In the genomic region with DNA sequence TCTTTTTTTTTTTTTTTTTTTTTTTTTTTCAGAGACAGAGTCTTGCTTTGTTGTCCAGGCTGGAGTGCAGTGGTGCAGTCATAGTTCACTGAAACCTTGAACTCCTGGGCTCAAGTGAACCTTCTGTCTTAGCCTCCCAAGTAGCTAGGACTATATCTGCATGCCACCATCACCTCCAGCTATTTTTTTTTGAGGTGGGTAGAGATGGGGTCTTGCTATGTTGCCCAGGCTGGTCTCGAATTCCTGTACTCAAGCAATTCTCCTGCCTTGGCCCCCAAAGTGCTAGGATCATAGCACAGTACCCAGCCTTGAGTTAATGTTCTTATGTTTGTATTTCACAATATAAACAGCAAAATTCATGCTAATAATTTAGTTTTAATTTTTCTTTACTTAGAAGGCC, we compare ENCODE assay signal across 8 cellular contexts.
"Had no signal": no experiment of that assay in that cellular context is flagged by ENCODE, and none has a peak within 500 bp of the region (broad histone marks: within the 10 kb centered on the region; RNA-seq: fewer than 3 reads in every experiment).

No MANE protein-coding gene starts in this region.

- H3K27ac Mint-ChIP-seq: H9, IgD-negative memory B cell had no signal

- H3K4me3 Mint-ChIP-seq: H9, IgD-negative memory B cell had no signal

- DNase-seq: GM23248, GOT3, H9, HCEC 1CT, KG1 had no signal

- H3K9ac ChIP-seq: GM23248 had no signal

- FAIRE-seq: H54, HTR-8/SVneo had no signal

- H2AFZ ChIP-seq: GM23248 had no signal

- H3K36me3 Mint-ChIP-seq: IgD-negative memory B cell had no signal

- H3K4me1 Mint-ChIP-seq: IgD-negative memory B cell had no signal

- H3K27ac ChIP-seq: GM23248 had no signal

- H3K4me3 ChIP-seq: GM23248 had no signal
